8 cellular contexts compared by ENCODE assay signal in genomic region chr11:67288198-67288451, GRCh38. TPM values are rescaled to one million over a fixed set of nuclear protein-coding genes. Genes with fewer than 3 reads are reported as not detected.
DNase-seq lines count a peak whose midpoint lies in the region; ATAC-seq, FAIRE-seq and TF ChIP-seq lines count a peak whose summit lies in the region.

No MANE protein-coding gene starts in this region.

- DNase-seq in Caco-2: no peak
- DNase-seq in MG63: no peak
- DNase-seq in H1 (ENCODE audit: low read depth in 1 of 2, low spot score in 2 of 2): no peak
- DNase-seq in osteoblast (ENCODE audit: insufficient read length, low spot score, missing footprints): no peak
- DNase-seq in iPS-NIHi11 (ENCODE audit: low spot score): no peak
- DNase-seq in erythroblast (lab: John Stamatoyannopoulos, UW): no peak

- H3K4me1 Mint-ChIP-seq in Caco-2 (ENCODE audit: low read depth, unreplicated experiment): peaks cover 29% of the 10 kb centered on the region

- TF ChIP-seq POLR2A in H1 (IDR thresholded peaks at IDR 0.05; ENCODE audit: control extremely low read depth in 1 of 2, low read depth in 2 of 2, low read length in 2 of 2) (no peak), erythroblast (IDR thresholded peaks at IDR 0.05; ENCODE audit: low read length) (no peak)

- peaks cover 82% of the 10 kb centered on the region for H3K36me3 Mint-ChIP-seq in Caco-2 (ENCODE audit: insufficient read depth, unreplicated experiment)

- H3K4me2 ChIP-seq in H1 (ENCODE audit: insufficient read depth in 1 of 2, low read depth in 2 of 2, low read length in 2 of 2) (peak overlapping the region; percentile 74 to 85), osteoblast (ENCODE audit: insufficient read depth, low read length) (peak overlapping the region; percentile 95)

- H2AFZ ChIP-seq in H1 (ENCODE audit: low read length): 0 out of 2 replicates have a peak overlapping the region, but pooled peaks have one; percentile 13
- peak overlapping the region; percentile 81 for H2AFZ ChIP-seq in osteoblast (ENCODE audit: low read length)

- H4K8ac ChIP-seq in H1 (ENCODE audit: extremely low read depth, insufficient read depth, low read length): peak overlapping the region; percentile 73; the same call in 1 of the 2 replicates

- ATAC-seq in GM21576 (IDR thresholded peaks at IDR 0.05; ENCODE audit: unreplicated experiment) (no peak), HG02885 (IDR thresholded peaks at IDR 0.05; ENCODE audit: poor library complexity, unreplicated experiment) (no peak)

- FAIRE-seq in H1 (lab: Jason Lieb, UNC): no peak

- peak overlapping the region; percentile 68; the same call in 1 of the 2 replicates for H2BK12ac ChIP-seq in H1 (ENCODE audit: low read depth, low read length)

- H3K56ac ChIP-seq in H1 (replicated peaks; ENCODE audit: insufficient read length, low read depth, low read length): no peak overlapping the region

- TF ChIP-seq CTCF in Caco-2 (IDR thresholded peaks at IDR 0.05; ENCODE audit: insufficient read depth in 1 of 2, low read depth in 1 of 2, low read length in 1 of 2, severe bottlenecking in 1 of 2, unreplicated experiment in 1 of 2): no peak
- no peak for TF ChIP-seq CTCF in H1 (IDR thresholded peaks at IDR 0.05; ENCODE audit: control extremely low read depth in 1 of 3, insufficient read depth in 1 of 3, low read depth in 1 of 3, low read length in 3 of 3)
- TF ChIP-seq CTCF in osteoblast (IDR thresholded peaks at IDR 0.05; ENCODE audit: extremely low read depth, low read depth, low read length): no peak

- intact Hi-C loops in Caco-2 (cut with micrococcal nuclease; ENCODE audit: unreplicated experiment): loop anchor here (1.0 to 2.0 kb wide), 3 partner anchors 21 to 49 kb away; no protein-coding TSS in a partner anchor

- H3K79me2 ChIP-seq in H1 (ENCODE audit: control insufficient read depth in 1 of 2, insufficient read depth in 2 of 2, low read length in 2 of 2) (no peaks in the 10 kb centered on the region; a peak in 1 of 4 replicates), osteoblast (ENCODE audit: insufficient read depth, low read length) (peaks cover 30% of the 10 kb centered on the region)

- peak overlapping the region in 3 of 4 experiments; percentile 1 to 76 (median 54); a peak in 4 of 7 replicates for H3K9ac ChIP-seq in H1 (replicated peaks in 1 of 4; ENCODE audit: extremely low read depth in 1 of 4, low read depth in 3 of 4, low read length in 3 of 4)

- H2BK5ac ChIP-seq in H1 (ENCODE audit: low read depth, low read length): peak overlapping the region; percentile 95; the same call in 1 of the 2 replicates

- no peaks in the 10 kb centered on the region for H3K9me3 Mint-ChIP-seq in Caco-2 (ENCODE audit: unreplicated experiment)

- H3K4me3 ChIP-seq in Caco-2 (ENCODE audit: low read depth, low read length) (peak overlapping the region; percentile 91), MG63 (peak overlapping the region; percentile 98), H1 (ENCODE audit: extremely low read depth in 1 of 4, insufficient read depth in 2 of 4, low read depth in 3 of 4, low read length in 4 of 4) (peak overlapping the region; percentile 58 to 85 (median 72)), osteoblast (ENCODE audit: insufficient read depth, low read length) (peak overlapping the region; percentile 92)

- H3K4me1 ChIP-seq in Caco-2 (peaks cover 20% of the 10 kb centered on the region), H1 (replicated peaks in 1 of 4; ENCODE audit: control insufficient read depth in 3 of 4, insufficient read depth in 4 of 4, low read length in 3 of 4) (peaks cover 0 to 18% (median 11%) of the 10 kb centered on the region in 4 experiments; a peak in 6 of 7 replicates), osteoblast (ENCODE audit: insufficient read depth, low read length) (peaks cover 33% of the 10 kb centered on the region)

- 55% methylated on average over 4 of the region's 4 CpGs; no CpG with 5 or more reads in 1 of the 2 experiments for WGBS in H1 (ENCODE audit: extremely low coverage in 1 of 2, insufficient coverage in 1 of 2, insufficient read length in 1 of 2, insufficient replicate concordance in 2 of 2, low coverage in 1 of 2, low lambda C conversion rate in 2 of 2, missing lambda C conversion rate in 1 of 2), 2 experiments

- H3K36me3 ChIP-seq in Caco-2 (ENCODE audit: control insufficient read depth, insufficient read depth, low read length) (peaks cover 12% of the 10 kb centered on the region), MG63 (peaks cover 55% of the 10 kb centered on the region), H1 (ENCODE audit: control insufficient read depth in 2 of 4, insufficient read depth in 4 of 4, low read length in 3 of 4) (peaks cover 3 to 23% (median 8%) of the 10 kb centered on the region in 4 experiments; a peak in 6 of 8 replicates), osteoblast (ENCODE audit: insufficient read depth, low read length) (peaks cover 59% of the 10 kb centered on the region)

- H2BK20ac ChIP-seq in H1 (ENCODE audit: low read length): peak overlapping the region; percentile 21; the same call in 1 of the 2 replicates

- peak overlapping the region; percentile 83 for H4K5ac ChIP-seq in H1 (ENCODE audit: insufficient read length, low read depth, low read length)

- no peak overlapping the region for H2BK120ac ChIP-seq in H1 (replicated peaks; ENCODE audit: low read depth, low read length)

- H3K4me3 Mint-ChIP-seq in Caco-2 (ENCODE audit: unreplicated experiment): peak overlapping the region; percentile 99

- peak overlapping the region; percentile 89; the same call in 1 of the 2 replicates for H2AK5ac ChIP-seq in H1 (ENCODE audit: low read depth, low read length)

- BruUV-seq in Caco-2 (replicated peaks; lab: Mats Ljungman, UMichigan): no TSS peak

- H3K27me3 ChIP-seq in Caco-2 (replicated peaks; ENCODE audit: control insufficient read depth, insufficient read depth, low read length) (no peaks in the 10 kb centered on the region), MG63 (no peaks in the 10 kb centered on the region), H1 (replicated peaks in 1 of 4; ENCODE audit: control insufficient read depth in 3 of 4, extremely low read depth in 1 of 4, insufficient read depth in 3 of 4, low read length in 3 of 4) (no peaks in the 10 kb centered on the region), osteoblast (ENCODE audit: insufficient read depth, low read length) (no peaks in the 10 kb centered on the region)

- peak overlapping the region; percentile 93 for H3K18ac ChIP-seq in H1 (ENCODE audit: extremely low read depth, low read length)

- peak overlapping the region; percentile 90 for H3K27ac Mint-ChIP-seq in Caco-2 (ENCODE audit: unreplicated experiment)

- H4K20me1 ChIP-seq in H1 (replicated peaks in 1 of 2; ENCODE audit: control insufficient read depth in 1 of 2, insufficient read depth in 2 of 2, low read length in 2 of 2) (peaks cover 0 to 6% of the 10 kb centered on the region in 2 experiments), osteoblast (ENCODE audit: insufficient read depth, low read length) (peaks cover 13% of the 10 kb centered on the region)

- H3K9me3 ChIP-seq in Caco-2: no peaks in the 10 kb centered on the region
- no peaks in the 10 kb centered on the region for H3K9me3 ChIP-seq in MG63
- H3K9me3 ChIP-seq in H1 (ENCODE audit: insufficient read depth in 2 of 2, low read depth in 1 of 2, low read length in 1 of 2): no peaks in the 10 kb centered on the region
- no peaks in the 10 kb centered on the region for H3K9me3 ChIP-seq in osteoblast (ENCODE audit: low read depth, low read length)

- H2BK15ac ChIP-seq in H1 (ENCODE audit: low read length): 0 out of 2 replicates have a peak overlapping the region, but pooled peaks have one; percentile 36

- peaks cover 7% of the 10 kb centered on the region; the same call in 1 of the 2 replicates for H3K23me2 ChIP-seq in H1 (ENCODE audit: low read depth, low read length)

- H3K27me3 Mint-ChIP-seq in Caco-2 (ENCODE audit: insufficient read depth, unreplicated experiment): no peaks in the 10 kb centered on the region

- H3K79me1 ChIP-seq in H1 (ENCODE audit: low read depth, low read length): no peaks in the 10 kb centered on the region; the same call in 1 of the 2 replicates

- peak overlapping the region; percentile 53 for H3K4ac ChIP-seq in H1 (replicated peaks; ENCODE audit: insufficient read length, low read depth, low read length)

- POLR2A ChIA-PET in Caco-2 (lab: Charles Lee) (interaction anchor here (0.5 to 2.2 kb wide), 7 partner anchors 15 to 169 kb away, joined by 3 to 25 read pairs (median 10); partner anchors contain the start of genes CORO1B, KDM2A and SSH3), H1 (lab: Charles Lee; ENCODE audit: partially characterized antibody) (interaction anchor here (0.9 to 7.9 kb wide), 12 partner anchors 9 to 113 kb away, joined by 3 to 106 read pairs (median 7); partner anchors contain the start of genes GRK2 and SSH3)

- TF ChIP-seq EP300 in H1 (IDR thresholded peaks at IDR 0.05; ENCODE audit: borderline replicate concordance in 1 of 2, low read depth in 2 of 2, low read length in 2 of 2): no peak

- H3K14ac ChIP-seq in H1 (ENCODE audit: insufficient read length): no peak overlapping the region

- peak overlapping the region; percentile 98 for H4K91ac ChIP-seq in H1 (replicated peaks; ENCODE audit: insufficient read length, low read length)

- H3K27ac ChIP-seq in H1 (ENCODE audit: low read depth, low read length) (peak overlapping the region; percentile 86), osteoblast (ENCODE audit: low read depth, low read length) (peak overlapping the region; percentile 96)

- TF ChIP-seq RAD21 in H1 (IDR thresholded peaks at IDR 0.05 in 1 of 2, conservative IDR thresholded peaks at IDR 0.05 in 1 of 2; ENCODE audit: low read depth in 2 of 2, low read length in 2 of 2): no peak

- H3K23ac ChIP-seq in H1 (ENCODE audit: insufficient read length): no peak overlapping the region

- CTCF ChIA-PET in Caco-2 (lab: Charles Lee): interaction anchor here (0.6 to 3.1 kb wide), 8 partner anchors 15 to 100 kb away, joined by 3 to 27 read pairs (median 10); partner anchors contain the start of genes GRK2 and SSH3
- CTCF ChIA-PET in H1 (lab: Charles Lee; ENCODE audit: partially characterized antibody): interaction anchor here (1.0 to 5.9 kb wide), 12 partner anchors 10 to 234 kb away, joined by 3 to 47 read pairs (median 6); partner anchors contain the start of gene SSH3

RNA-seq across cellular contexts. Expression of gene ANKRD13D, which starts 1.0 kb away (rescaled TPM):
- total RNA-seq in Caco-2 (2022) (83.3 and 88.6 TPM in 2 replicates), osteoblast (33.0 and 34.4 TPM in 2 replicates)
- 17.2 and 25.8 TPM in 2 replicates for total RNA-seq in MG63 (2014; rRNA removed; shearing (Covaris generic); ENCODE audit: low replicate concordance)
- 24.9 and 29.2 TPM in 2 replicates for total RNA-seq in H1 (2021; fragmentation: NEBNext Ultra II Directional; extraction: Animal tissue kit (Norgen Biotek cat#: 25700))
- 26.5 and 35.5 TPM in 2 replicates for polyA plus RNA-seq in H1 (2011; rRNA removed)
- polyA plus RNA-seq in H1 (2011; cell fraction: cytosol; rRNA removed): 30.2 TPM
- polyA plus RNA-seq in H1 (2011; cell fraction: nucleus; rRNA removed): 98.7 TPM
- polyA plus RNA-seq in H1 (2012, experiment 1 of 2): 21.2 to 24.2 TPM (median 22.8 TPM) in 4 replicates
- 16.4 TPM for polyA plus RNA-seq in H1 (2012, experiment 2 of 2)
- 18.6 TPM for polyA plus RNA-seq in H1 (2013, experiment 1 of 2)
- polyA plus RNA-seq in H1 (2013, experiment 2 of 2): 19.3 TPM
- 10.0 and 14.3 TPM in 2 replicates for polyA minus RNA-seq in H1 (2011; rRNA and poly(A)+ RNA removed)
- 10.9 TPM for polyA minus RNA-seq in H1 (2011; cell fraction: cytosol; rRNA and poly(A)+ RNA removed)
- polyA minus RNA-seq in H1 (2011; cell fraction: nucleus; rRNA and poly(A)+ RNA removed): 36.1 TPM

RNA-seq across cellular contexts. Expression of gene SSH3, which starts 15.2 kb away (rescaled TPM):
- total RNA-seq in Caco-2 (2022) (81.2 and 89.6 TPM in 2 replicates), osteoblast (13.3 and 25.0 TPM in 2 replicates)
- total RNA-seq in MG63 (2014; rRNA removed; shearing (Covaris generic); ENCODE audit: low replicate concordance): 3.8 and 5.1 TPM in 2 replicates
- total RNA-seq in H1 (2021; fragmentation: NEBNext Ultra II Directional; extraction: Animal tissue kit (Norgen Biotek cat#: 25700)): 19.8 and 23.6 TPM in 2 replicates
- polyA plus RNA-seq in H1 (2011; rRNA removed): 16.9 and 23.6 TPM in 2 replicates
- polyA plus RNA-seq in H1 (2011; cell fraction: cytosol; rRNA removed): 19.8 TPM
- 80.6 TPM for polyA plus RNA-seq in H1 (2011; cell fraction: nucleus; rRNA removed)
- 23.8 to 38.6 TPM (median 31.8 TPM) in 4 replicates for polyA plus RNA-seq in H1 (2012, experiment 1 of 2)
- polyA plus RNA-seq in H1 (2012, experiment 2 of 2): 16.9 TPM
- polyA plus RNA-seq in H1 (2013, experiment 1 of 2): 49.3 TPM
- polyA plus RNA-seq in H1 (2013, experiment 2 of 2): 53.9 TPM
- 6.9 and 9.6 TPM in 2 replicates for polyA minus RNA-seq in H1 (2011; rRNA and poly(A)+ RNA removed)
- polyA minus RNA-seq in H1 (2011; cell fraction: cytosol; rRNA and poly(A)+ RNA removed): 12.3 TPM
- 14.5 TPM for polyA minus RNA-seq in H1 (2011; cell fraction: nucleus; rRNA and poly(A)+ RNA removed)

RNA-seq across cellular contexts. Expression of gene GRK2, which starts 21.9 kb away (rescaled TPM):
- total RNA-seq in Caco-2 (2022): 113 and 120 TPM in 2 replicates
- total RNA-seq in MG63 (2014; rRNA removed; shearing (Covaris generic); ENCODE audit: low replicate concordance): 24.2 and 31.8 TPM in 2 replicates
- total RNA-seq in H1 (2021; fragmentation: NEBNext Ultra II Directional; extraction: Animal tissue kit (Norgen Biotek cat#: 25700)): 47.3 and 51.4 TPM in 2 replicates
- 49.7 and 67.8 TPM in 2 replicates for polyA plus RNA-seq in H1 (2011; rRNA removed)
- 45.7 TPM for polyA plus RNA-seq in H1 (2011; cell fraction: cytosol; rRNA removed)
- polyA plus RNA-seq in H1 (2011; cell fraction: nucleus; rRNA removed): 154 TPM
- 40.2 to 61.0 TPM (median 51.5 TPM) in 4 replicates for polyA plus RNA-seq in H1 (2012, experiment 1 of 2)
- polyA plus RNA-seq in H1 (2012, experiment 2 of 2): 42.4 TPM
- 24.9 TPM for polyA plus RNA-seq in H1 (2013, experiment 1 of 2)
- 26.2 TPM for polyA plus RNA-seq in H1 (2013, experiment 2 of 2)
- polyA minus RNA-seq in H1 (2011; rRNA and poly(A)+ RNA removed): 27.8 and 44.3 TPM in 2 replicates
- polyA minus RNA-seq in H1 (2011; cell fraction: cytosol; rRNA and poly(A)+ RNA removed): 37.5 TPM
- polyA minus RNA-seq in H1 (2011; cell fraction: nucleus; rRNA and poly(A)+ RNA removed): 57.3 TPM
- total RNA-seq in osteoblast: 21.4 and 23.6 TPM in 2 replicates
